18 cellular contexts compared by ENCODE assay signal in genomic region chr21:29638761-29639327, GRCh38.
DNase-seq lines count a peak whose midpoint lies in the region; ATAC-seq and TF ChIP-seq lines count a peak whose summit lies in the region.
"Had no signal": no experiment of that assay in that cellular context is flagged by ENCODE, and none has a peak within 500 bp of the region (broad histone marks: within the 10 kb centered on the region; RNA-seq: fewer than 3 reads in every experiment).

No MANE protein-coding gene starts in this region.

- ATAC-seq in GM18505 (IDR thresholded peaks at IDR 0.05; ENCODE audit: unreplicated experiment) (peak; percentile 44), GM21529 (IDR thresholded peaks at IDR 0.05; ENCODE audit: unreplicated experiment) (peak; percentile 57), HG03342 (IDR thresholded peaks at IDR 0.05; ENCODE audit: unreplicated experiment) (peak; percentile 63), HG02840 (IDR thresholded peaks at IDR 0.05; ENCODE audit: low FRiP score, unreplicated experiment) (no peak)
- ATAC-seq: activated naive CD4-positive, alpha-beta T cell treated with anti-CD3 and anti-CD28 coated beads, Interleukin-2, amount 50 U/mL, for 72 hours; left cardiac atrium; mucosa of descending colon; Right ventricle myocardium inferior; stimulated activated effector memory CD8-positive, alpha-beta T cell treated with anti-CD3 and anti-CD28 coated beads, Interleukin-12 subunit alpha, Interleukin-12 subunit beta, amount 100 ng/mL, for 72 hours; upper lobe of right lung had no signal

- TF ChIP-seq POLR2A in GM18505 (IDR thresholded peaks at IDR 0.05; ENCODE audit: borderline replicate concordance, extremely low read depth, insufficient read depth, insufficient read length): no peak

- DNase-seq in OCI-M1 (lab: John Stamatoyannopoulos, UW) (peak; percentile 42), AG08395 (ENCODE audit: low spot score) (no peak), NCI-H446 treated with DMSO at 0.1 percent for 48 hours (lab: John Stamatoyannopoulos, UW) (no peak), NCI-H2171 treated with DMSO at 0.1 percent for 48 hours (lab: John Stamatoyannopoulos, UW) (no peak)
- DNase-seq: activated T-cell treated with anti-CD3 and anti-CD28 coated beads for 4 hours, hypothalamus, left cardiac atrium, mucosa of descending colon, NCI-H2029 treated with DMSO at 0.1 percent for 48 hours, occipital lobe, upper lobe of right lung had no signal
